ENCODE assay signal across 4 cellular contexts in genomic region chr15:39291036-39291435, GRCh38.
"Had no signal": no experiment of that assay in that cellular context is flagged by ENCODE, and none has a peak within 500 bp of the region (broad histone marks: within the 10 kb centered on the region; RNA-seq: fewer than 3 reads in every experiment).

No MANE protein-coding gene starts in this region.

- H3K4me2 ChIP-seq: GM23338 had no signal

- H3K4me3 ChIP-seq: GM23338 had no signal

- DNase-seq: H9, HCEC 1CT had no signal

- ATAC-seq: GM23338 had no signal

- H3K36me3 Mint-ChIP-seq: IgD-negative memory B cell had no signal

- H3K4me1 Mint-ChIP-seq: GM23338, H9, IgD-negative memory B cell had no signal

- H2AFZ ChIP-seq: GM23338 had no signal

- H3K4me3 Mint-ChIP-seq: GM23338, H9, IgD-negative memory B cell had no signal

- H3K27ac Mint-ChIP-seq: GM23338, H9, IgD-negative memory B cell had no signal
